8 cellular contexts compared by ENCODE assay signal in genomic region chr6:44257007-44257752, GRCh38. TPM values are rescaled to one million over a fixed set of nuclear protein-coding genes. Genes with fewer than 3 reads are reported as not detected.
DNase-seq lines count a peak whose midpoint lies in the region; TF ChIP-seq lines count a peak whose summit lies in the region.

TSS of gene SLC35B2 (minus strand) at chr6:44257528. CDS start at chr6:44257410, 118 bp downstream.

- peak within 1 kb of the TSS; percentile 90 for H2AFZ ChIP-seq in Loucy (ENCODE audit: low read length)

- TF ChIP-seq CTCF in GM10248 (IDR thresholded peaks at IDR 0.05; ENCODE audit: control extremely low read depth, extremely low read depth, low read depth, missing control alignments), result peak; percentile 89
- TF ChIP-seq CTCF in Loucy (conservative IDR thresholded peaks at IDR 0.05; ENCODE audit: low read length), result peak; percentile 57

- peak within 1 kb of the TSS; percentile 94 for H3K4me2 ChIP-seq in Loucy (ENCODE audit: low read depth, low read length, poor library complexity, severe bottlenecking)

- peaks cover 40% of the 10 kb centered on the region; the same call in 1 of the 2 replicates for H3K36me3 ChIP-seq in Loucy (ENCODE audit: insufficient read depth, low read length)

- peaks cover 38% of the 10 kb centered on the region for H4K20me1 ChIP-seq in Loucy (ENCODE audit: insufficient read depth, low read length, poor library complexity, severe bottlenecking)

- H3K79me2 ChIP-seq in Loucy (ENCODE audit: insufficient read depth, low read length), result peaks cover 37% of the 10 kb centered on the region

- peaks cover 17% of the 10 kb centered on the region for H3F3A ChIP-seq in Loucy (ENCODE audit: low read depth)

- POLR2A ChIA-PET in GM10248 (lab: Yijun Ruan, JAX), result interaction anchor here (0.7 to 3.7 kb wide), 8 partner anchors 10 to 130 kb away, joined by 3 to 56 read pairs (median 4); partner anchors contain the start of genes CDC5L, HSP90AB1 and SLC29A1

- peak; percentile 79 for DNase-seq in GM10248 (ENCODE audit: extremely low spot score)
- peak; percentile 71 for DNase-seq in H4 (ENCODE audit: low spot score)
- DNase-seq in T-helper 1 cell, result peak; percentile 46 to 70 (median 53)
- DNase-seq in astrocyte of the hippocampus (ENCODE audit: low read depth, low spot score), result peak; percentile 92
- peak; percentile 87 for DNase-seq in hepatic stellate cell (ENCODE audit: low spot score)
- DNase-seq in pulmonary artery endothelial cell (ENCODE audit: low read depth, low spot score), result no peak
- no peak for DNase-seq in NCI-H128 (lab: John Stamatoyannopoulos, UW; ENCODE audit: unreplicated experiment)

- no peaks in the 10 kb centered on the region for H3K9me2 ChIP-seq in Loucy (replicated peaks; ENCODE audit: low read depth, low read length)

- CTCF ChIA-PET in GM10248 (lab: Yijun Ruan, JAX), result interaction anchor here (0.7 to 1.8 kb wide), 24 partner anchors 9 to 589 kb away, joined by 3 to 12 read pairs (median 4); partner anchors contain the start of gene AARS2

- no peaks in the 10 kb centered on the region for H3K27me3 ChIP-seq in Loucy (ENCODE audit: insufficient read depth, low read length, poor library complexity, severe bottlenecking)

- peak within 1 kb of the TSS; percentile 70 for H3K9ac ChIP-seq in Loucy (ENCODE audit: low read depth, low read length, poor library complexity, severe bottlenecking)

- no peaks in the 10 kb centered on the region for H3K9me3 ChIP-seq in Loucy (ENCODE audit: insufficient read depth, low read depth, low read length)

- peaks cover 28% of the 10 kb centered on the region for H3K4me1 ChIP-seq in Loucy (ENCODE audit: insufficient read depth, low read length, poor library complexity, severe bottlenecking)

- peak within 1 kb of the TSS; percentile 77 for H3K4me3 ChIP-seq in Loucy (ENCODE audit: low read length, poor library complexity, severe bottlenecking)

RNA-seq across cellular contexts. Expression of gene SLC35B2, which starts in this region (rescaled TPM):
- 177 and 195 TPM in 2 replicates for total RNA-seq in H4 (2014; rRNA removed; shearing (Covaris generic))
- 43.8 and 57.0 TPM in 2 replicates for total RNA-seq in pulmonary artery endothelial cell

Comparison
In these comparisons a context has a peak if more than half of its experiments do, and no peak if none do; other contexts are left out.
1. DNase-seq: peak in GM10248 (single experiment), H4 (single experiment), T-helper 1 cell (5 of 5), astrocyte of the hippocampus (single experiment) and hepatic stellate cell (single experiment); none in pulmonary artery endothelial cell (single experiment) and NCI-H128 (single experiment).